Comparison of ENCODE assay signal across 4 cellular contexts in genomic region chr4:143990717-143991116, GRCh38. TPM values are rescaled to one million over a fixed set of nuclear protein-coding genes. Genes with fewer than 3 reads are reported as not detected.
"Had no signal": no experiment of that assay in that cellular context is flagged by ENCODE, and none has a peak within 500 bp of the region (broad histone marks: within the 10 kb centered on the region; RNA-seq: fewer than 3 reads in every experiment).

No MANE protein-coding gene starts in this region.

RNA-seq across cellular contexts. Expression of gene GYPB, which starts 28.5 kb away (rescaled TPM):
- total RNA-seq: HepG2, HT-29, HT1080, IMR-90 had no signal
